8 cellular contexts compared by ENCODE assay signal in genomic region chr22:42780070-42780540, GRCh38. TPM values are rescaled to one million over a fixed set of nuclear protein-coding genes. Genes with fewer than 3 reads are reported as not detected.
DNase-seq lines count a peak whose midpoint lies in the region; ATAC-seq, FAIRE-seq and TF ChIP-seq lines count a peak whose summit lies in the region.

No MANE protein-coding gene starts in this region.

- no peak overlapping the region for H3K4me3 ChIP-seq in esophagus muscularis mucosa

- H3K27ac Mint-ChIP-seq in HFFc6 (no peak overlapping the region), naive B cell (peak overlapping the region in 1 of 6 donors; percentile 33)
- no peak overlapping the region for H3K27ac Mint-ChIP-seq in activated CD4-positive, alpha-beta T cell treated with anti-CD3 and anti-CD28 coated beads, Interleukin-2, amount 10 ng/mL, durations not matched to agents 24 days and 14 days

- H3K9me3 Mint-ChIP-seq in HFFc6 (no peaks in the 10 kb centered on the region), naive B cell (no peaks in the 10 kb centered on the region)
- H3K9me3 Mint-ChIP-seq in activated CD4-positive, alpha-beta T cell treated with anti-CD3 and anti-CD28 coated beads, Interleukin-2, amount 10 ng/mL, durations not matched to agents 24 days and 14 days: no peaks in the 10 kb centered on the region

- DNase-seq in COR-L47 (lab: John Stamatoyannopoulos, UW): peak; percentile 80
- peak; percentile 93 for DNase-seq in HFFc6
- peak; percentile 87 to 97 for DNase-seq in NCI-H524 (lab: John Stamatoyannopoulos, UW)
- DNase-seq in activated CD4-positive, alpha-beta T cell treated with anti-CD3 and anti-CD28 coated beads, Interleukin-2, amount 10 ng/mL, durations not matched to agents 24 days and 14 days: peak; percentile 87
- DNase-seq in esophagus muscularis mucosa (ENCODE audit: extremely low spot score): no peak
- peak; percentile 59 for DNase-seq in naive B cell
- peak; percentile 76 for DNase-seq in urothelium cell line (ENCODE audit: low spot score)

- no peaks in the 10 kb centered on the region for H3K27me3 Mint-ChIP-seq in HFFc6 (ENCODE audit: insufficient read depth)
- no peaks in the 10 kb centered on the region for H3K27me3 Mint-ChIP-seq in activated CD4-positive, alpha-beta T cell treated with anti-CD3 and anti-CD28 coated beads, Interleukin-2, amount 10 ng/mL, durations not matched to agents 24 days and 14 days
- H3K27me3 Mint-ChIP-seq in naive B cell: no peaks in the 10 kb centered on the region

- H3K4me3 Mint-ChIP-seq in HFFc6 (no peak overlapping the region), naive B cell (no peak overlapping the region)
- no peak overlapping the region for H3K4me3 Mint-ChIP-seq in activated CD4-positive, alpha-beta T cell treated with anti-CD3 and anti-CD28 coated beads, Interleukin-2, amount 10 ng/mL, durations not matched to agents 24 days and 14 days

- FAIRE-seq in urothelium cell line (lab: Jason Lieb, UNC): peak; percentile 88

- H3K36me3 ChIP-seq in esophagus muscularis mucosa: no peaks in the 10 kb centered on the region

- H3K4me1 Mint-ChIP-seq in HFFc6 (ENCODE audit: low read depth): no peaks in the 10 kb centered on the region
- H3K4me1 Mint-ChIP-seq in activated CD4-positive, alpha-beta T cell treated with anti-CD3 and anti-CD28 coated beads, Interleukin-2, amount 10 ng/mL, durations not matched to agents 24 days and 14 days: no peaks in the 10 kb centered on the region
- H3K4me1 Mint-ChIP-seq in naive B cell: peaks cover 0 to 6% (median 4%) of the 10 kb centered on the region in 3 donors

- H3K27me3 ChIP-seq in esophagus muscularis mucosa: no peaks in the 10 kb centered on the region

- ATAC-seq in naive B cell (ENCODE audit: low read depth in 2 of 2) (peak; percentile 71 to 88), GM21526 (IDR thresholded peaks at IDR 0.05; ENCODE audit: low FRiP score, unreplicated experiment) (no peak)

- 28% methylated on average over 6 of the region's 6 CpGs for WGBS in esophagus muscularis mucosa

- TF ChIP-seq EP300 in esophagus muscularis mucosa (IDR thresholded peaks at IDR 0.05): no peak

- intact Hi-C loops in activated CD4-positive, alpha-beta T cell treated with anti-CD3 and anti-CD28 coated beads, Interleukin-2, amount 10 ng/mL, durations not matched to agents 24 days and 14 days (cut with micrococcal nuclease): loop anchor here (1.0 to 5.0 kb wide), 5 partner anchors 42 to 310 kb away; no protein-coding TSS in a partner anchor
- intact Hi-C loops in esophagus muscularis mucosa (cut with DNase I): loop anchor here (5.0 kb wide), 2 partner anchors 118 to 257 kb away; no protein-coding TSS in a partner anchor

- H3K4me1 ChIP-seq in esophagus muscularis mucosa: peaks cover 0 to 6% (median 3%) of the 10 kb centered on the region in 4 donors

- TF ChIP-seq CTCF in HFFc6 (IDR thresholded peaks at IDR 0.05) (peak; percentile 93), esophagus muscularis mucosa (IDR thresholded peaks at IDR 0.05) (peak; percentile 86 to 88 (median 86))

- H3K9me3 ChIP-seq in esophagus muscularis mucosa: no peaks in the 10 kb centered on the region

- no peak for TF ChIP-seq POLR2A in esophagus muscularis mucosa (IDR thresholded peaks at IDR 0.05; ENCODE audit: low read depth)

- no peaks in the 10 kb centered on the region for H3K36me3 Mint-ChIP-seq in HFFc6 (ENCODE audit: low read depth)
- no peaks in the 10 kb centered on the region for H3K36me3 Mint-ChIP-seq in activated CD4-positive, alpha-beta T cell treated with anti-CD3 and anti-CD28 coated beads, Interleukin-2, amount 10 ng/mL, durations not matched to agents 24 days and 14 days (ENCODE audit: low read depth)
- H3K36me3 Mint-ChIP-seq in naive B cell: no peaks in the 10 kb centered on the region

- no peak overlapping the region for H3K27ac ChIP-seq in esophagus muscularis mucosa (replicated peaks in 1 of 4)

RNA-seq across cellular contexts. Expression of gene A4GALT, which starts 59.4 kb away (rescaled TPM):
- total RNA-seq in HFFc6 (2021; fragmentation: NEBNext Ultra II Directional; extraction: Animal tissue kit (Norgen Biotek cat#: 25700)): 10 to 100 TPM; 12.2 to 14.3 (median 13.1) TPM
- not detected in 2 replicates for total RNA-seq in activated CD4-positive, alpha-beta T cell treated with anti-CD3 and anti-CD28 coated beads, Interleukin-2, amount 10 ng/mL, durations not matched to agents 24 days and 14 days
- 10 to 100 TPM; 77.7 to 81.8 (median 79.1) TPM for total RNA-seq in esophagus muscularis mucosa
- polyA plus RNA-seq in naive B cell (ENCODE audit: low read depth in 6 of 6): under 1 TPM in 1 of 6 donors, not detected in 5; 0.73 TPM

Comparison
In these comparisons a context has a peak if more than half of its experiments do, and no peak if none do; other contexts are left out.
1. RNA of gene A4GALT, which starts 59.4 kb away (total RNA-seq): 77.7 to 81.8 TPM in esophagus muscularis mucosa and 12.2 to 14.3 TPM in HFFc6; not detected in activated CD4-positive, alpha-beta T cell treated with anti-CD3 and anti-CD28 coated beads, Interleukin-2, amount 10 ng/mL, durations not matched to agents 24 days and 14 days; every median in the first group is over 10 times any median in the second.